Comparison of ENCODE assay signal across 1 cellular context in the genomic region with DNA sequence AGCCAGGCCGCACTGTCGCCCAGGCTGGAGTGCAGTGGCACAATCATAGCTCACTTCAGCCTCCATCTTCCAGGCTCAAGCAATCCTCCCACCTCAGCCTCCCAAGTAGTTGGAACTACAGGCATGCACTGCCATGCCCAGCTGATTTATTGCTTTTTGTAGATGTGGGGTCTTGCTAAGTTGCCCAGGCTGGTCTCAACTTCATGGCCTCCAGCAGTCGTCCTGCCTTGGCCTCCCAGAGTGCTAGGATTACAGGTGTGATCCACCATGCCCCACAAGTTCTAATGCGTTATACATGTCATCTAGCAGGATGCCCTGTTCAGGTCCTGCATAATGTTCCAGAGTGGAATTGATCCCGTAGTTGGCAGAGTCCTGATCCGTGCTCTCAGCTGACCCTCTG.
TF ChIP-seq lines count a peak whose summit lies in the region.

No MANE protein-coding gene starts in this region.

TF ChIP-seq in HCT116, 20 proteins besides CTCF, POLR2A, EP300 and RAD21:
- TF ChIP-seq EGR1 (IDR thresholded peaks at IDR 0.05; ENCODE audit: low read depth): no peak
- TF ChIP-seq, protein P1, sequence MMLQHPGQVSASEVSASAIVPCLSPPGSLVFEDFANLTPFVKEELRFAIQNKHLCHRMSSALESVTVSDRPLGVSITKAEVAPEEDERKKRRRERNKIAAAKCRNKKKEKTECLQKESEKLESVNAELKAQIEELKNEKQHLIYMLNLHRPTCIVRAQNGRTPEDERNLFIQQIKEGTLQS (IDR thresholded peaks at IDR 0.05): no peak
- TF ChIP-seq JUND (IDR thresholded peaks at IDR 0.05): peak; percentile 15; the same call in 1 of the 2 replicates
